2 cellular contexts compared by ENCODE assay signal in the genomic region with DNA sequence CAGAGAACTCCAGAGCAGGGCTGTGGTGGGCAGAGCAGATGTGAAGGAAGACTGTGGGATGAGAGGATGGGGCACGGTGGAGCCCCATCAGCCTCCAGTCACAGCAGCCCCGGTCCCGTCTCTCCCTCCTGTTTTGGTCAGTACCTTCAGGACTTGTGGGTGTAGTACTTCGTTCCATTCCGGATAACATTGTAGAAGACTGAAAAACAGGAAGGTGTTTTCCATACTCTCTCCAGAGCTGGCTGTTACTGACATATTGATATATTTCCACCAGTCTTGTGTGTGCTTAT.
TF ChIP-seq lines count a peak whose summit lies in the region.

No MANE protein-coding gene starts in this region.

TF ChIP-seq in SK-N-SH, 30 proteins besides CTCF, POLR2A, EP300 and RAD21 (continued from another document):
- TF ChIP-seq, protein P1, sequence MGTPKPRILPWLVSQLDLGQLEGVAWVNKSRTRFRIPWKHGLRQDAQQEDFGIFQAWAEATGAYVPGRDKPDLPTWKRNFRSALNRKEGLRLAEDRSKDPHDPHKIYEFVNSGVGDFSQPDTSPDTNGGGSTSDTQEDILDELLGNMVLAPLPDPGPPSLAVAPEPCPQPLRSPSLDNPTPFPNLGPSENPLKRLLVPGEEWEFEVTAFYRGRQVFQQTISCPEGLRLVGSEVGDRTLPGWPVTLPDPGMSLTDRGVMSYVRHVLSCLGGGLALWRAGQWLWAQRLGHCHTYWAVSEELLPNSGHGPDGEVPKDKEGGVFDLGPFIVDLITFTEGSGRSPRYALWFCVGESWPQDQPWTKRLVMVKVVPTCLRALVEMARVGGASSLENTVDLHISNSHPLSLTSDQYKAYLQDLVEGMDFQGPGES (IDR thresholded peaks at IDR 0.05; ENCODE audit: low read depth, low read length) = no peak
- TF ChIP-seq SMC3 (IDR thresholded peaks at IDR 0.05; ENCODE audit: low read depth, low read length) (no peak), YY1 (IDR thresholded peaks at IDR 0.05; ENCODE audit: low read depth) (no peak), NRF1 (IDR thresholded peaks at IDR 0.05; ENCODE audit: low read depth, low read length) (no peak)
- TF ChIP-seq, protein P2, sequence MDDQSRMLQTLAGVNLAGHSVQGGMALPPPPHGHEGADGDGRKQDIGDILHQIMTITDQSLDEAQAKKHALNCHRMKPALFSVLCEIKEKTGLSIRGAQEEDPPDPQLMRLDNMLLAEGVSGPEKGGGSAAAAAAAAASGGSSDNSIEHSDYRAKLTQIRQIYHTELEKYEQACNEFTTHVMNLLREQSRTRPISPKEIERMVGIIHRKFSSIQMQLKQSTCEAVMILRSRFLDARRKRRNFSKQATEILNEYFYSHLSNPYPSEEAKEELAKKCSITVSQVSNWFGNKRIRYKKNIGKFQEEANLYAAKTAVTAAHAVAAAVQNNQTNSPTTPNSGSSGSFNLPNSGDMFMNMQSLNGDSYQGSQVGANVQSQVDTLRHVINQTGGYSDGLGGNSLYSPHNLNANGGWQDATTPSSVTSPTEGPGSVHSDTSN (IDR thresholded peaks at IDR 0.05) = no peak

TF ChIP-seq in SK-N-SH treated with all-trans-retinoic acid at 6 μM for 48 hours, 23 proteins besides CTCF, POLR2A, EP300 and RAD21 (continued from another document):
- TF ChIP-seq, protein P3, sequence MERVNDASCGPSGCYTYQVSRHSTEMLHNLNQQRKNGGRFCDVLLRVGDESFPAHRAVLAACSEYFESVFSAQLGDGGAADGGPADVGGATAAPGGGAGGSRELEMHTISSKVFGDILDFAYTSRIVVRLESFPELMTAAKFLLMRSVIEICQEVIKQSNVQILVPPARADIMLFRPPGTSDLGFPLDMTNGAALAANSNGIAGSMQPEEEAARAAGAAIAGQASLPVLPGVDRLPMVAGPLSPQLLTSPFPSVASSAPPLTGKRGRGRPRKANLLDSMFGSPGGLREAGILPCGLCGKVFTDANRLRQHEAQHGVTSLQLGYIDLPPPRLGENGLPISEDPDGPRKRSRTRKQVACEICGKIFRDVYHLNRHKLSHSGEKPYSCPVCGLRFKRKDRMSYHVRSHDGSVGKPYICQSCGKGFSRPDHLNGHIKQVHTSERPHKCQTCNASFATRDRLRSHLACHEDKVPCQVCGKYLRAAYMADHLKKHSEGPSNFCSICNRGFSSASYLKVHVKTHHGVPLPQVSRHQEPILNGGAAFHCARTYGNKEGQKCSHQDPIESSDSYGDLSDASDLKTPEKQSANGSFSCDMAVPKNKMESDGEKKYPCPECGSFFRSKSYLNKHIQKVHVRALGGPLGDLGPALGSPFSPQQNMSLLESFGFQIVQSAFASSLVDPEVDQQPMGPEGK (CRISPR knock-in tag; IDR thresholded peaks at IDR 0.05; ENCODE audit: borderline replicate concordance) = no peak
- TF ChIP-seq, protein P4, sequence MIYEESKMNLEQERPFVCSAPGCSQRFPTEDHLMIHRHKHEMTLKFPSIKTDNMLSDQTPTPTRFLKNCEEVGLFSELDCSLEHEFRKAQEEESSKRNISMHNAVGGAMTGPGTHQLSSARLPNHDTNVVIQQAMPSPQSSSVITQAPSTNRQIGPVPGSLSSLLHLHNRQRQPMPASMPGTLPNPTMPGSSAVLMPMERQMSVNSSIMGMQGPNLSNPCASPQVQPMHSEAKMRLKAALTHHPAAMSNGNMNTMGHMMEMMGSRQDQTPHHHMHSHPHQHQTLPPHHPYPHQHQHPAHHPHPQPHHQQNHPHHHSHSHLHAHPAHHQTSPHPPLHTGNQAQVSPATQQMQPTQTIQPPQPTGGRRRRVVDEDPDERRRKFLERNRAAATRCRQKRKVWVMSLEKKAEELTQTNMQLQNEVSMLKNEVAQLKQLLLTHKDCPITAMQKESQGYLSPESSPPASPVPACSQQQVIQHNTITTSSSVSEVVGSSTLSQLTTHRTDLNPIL (CRISPR knock-in tag; IDR thresholded peaks at IDR 0.05; ENCODE audit: low read depth) = no peak
- TF ChIP-seq TCF4 (CRISPR knock-in tag; IDR thresholded peaks at IDR 0.05; ENCODE audit: borderline replicate concordance) = no peak
TF ChIP-seq in SK-N-SH treated with all-trans-retinoic acid at 6 μM for 48 hours: peak in this region for 0.
